ENCODE assay signal across 8 cellular contexts in the genomic region with DNA sequence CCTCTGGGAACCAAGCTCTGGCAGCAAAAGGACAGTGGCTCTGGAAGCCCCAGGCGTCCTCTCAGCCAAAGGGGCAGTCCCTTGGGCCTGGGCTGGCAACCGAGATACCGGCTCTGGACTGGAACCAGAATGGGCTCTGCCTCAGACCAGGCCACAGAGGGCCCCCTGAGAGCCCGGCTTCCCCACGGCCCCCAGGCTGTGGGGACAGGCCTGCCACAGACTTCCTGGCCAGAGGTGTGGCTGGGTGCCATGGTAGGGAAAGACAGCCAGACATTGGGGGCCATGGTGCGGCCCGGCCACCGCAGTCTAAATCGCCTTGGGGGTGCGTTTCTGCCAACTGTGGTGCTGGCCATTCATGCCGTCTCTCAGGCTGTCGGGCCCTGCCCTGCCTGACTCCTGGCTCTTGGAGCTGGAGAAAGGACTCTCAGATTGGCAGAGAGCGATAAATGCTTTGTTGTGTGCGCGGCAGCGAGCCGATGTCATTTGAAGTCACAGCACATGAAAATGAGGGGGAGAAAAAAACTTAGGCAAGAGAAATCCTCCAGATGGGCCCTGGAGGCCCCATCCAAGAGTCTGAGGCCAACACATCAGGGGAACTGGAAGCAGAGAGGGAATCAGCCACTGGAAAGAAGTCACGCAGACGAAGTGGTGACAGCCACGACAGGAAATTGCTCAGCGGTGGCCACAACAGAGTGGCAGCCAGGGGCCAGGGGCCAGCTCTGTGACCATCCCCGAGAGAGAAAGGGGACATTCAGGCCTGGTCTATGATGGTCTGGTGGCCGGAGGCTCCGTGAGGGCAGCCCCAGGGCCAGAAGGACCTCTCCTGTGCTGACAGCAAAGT. TPM values are rescaled to one million over a fixed set of nuclear protein-coding genes. Genes with fewer than 3 reads are reported as not detected.
A peak's percentile ranks its signal among the peaks of the same experiment; 100 is the strongest.
DNase-seq lines count a peak whose midpoint lies in the region; ATAC-seq and TF ChIP-seq lines count a peak whose summit lies in the region.

No MANE protein-coding gene starts in this region.

- TF ChIP-seq CTCF in HL-60 (IDR thresholded peaks at IDR 0.05; ENCODE audit: insufficient read depth, low read length) (no peak), smooth muscle cell (IDR thresholded peaks at IDR 0.05; ENCODE audit: borderline replicate concordance, insufficient read depth, poor library complexity, severe bottlenecking) (no peak)

- peaks cover 66% of the 10 kb centered on the region for H3K4me1 Mint-ChIP-seq in activated naive CD8-positive, alpha-beta T cell treated with anti-CD3 and anti-CD28 coated beads, Interleukin-2, amount 50 U/mL, for 24 hours
- peaks cover 23 to 77% (median 54%) of the 10 kb centered on the region in 4 donors for H3K4me1 Mint-ChIP-seq in naive thymus-derived CD8-positive, alpha-beta T cell

- no peaks in the 10 kb centered on the region for H3K9me3 ChIP-seq in iPS-20b (ENCODE audit: insufficient read depth, low read depth, low read length)
- H3K9me3 ChIP-seq in smooth muscle cell (replicated peaks; ENCODE audit: low read depth): no peaks in the 10 kb centered on the region

- H3K27me3 ChIP-seq in HL-60 (ENCODE audit: insufficient read depth, poor library complexity, severe bottlenecking): no peaks in the 10 kb centered on the region
- H3K27me3 ChIP-seq in iPS-20b (ENCODE audit: insufficient read depth, low read length): no peaks in the 10 kb centered on the region
- no peaks in the 10 kb centered on the region for H3K27me3 ChIP-seq in smooth muscle cell (ENCODE audit: low read depth)

- POLR2A ChIA-PET in naive thymus-derived CD8-positive, alpha-beta T cell (lab: Charles Lee): interaction anchor here (0.5 to 1.8 kb wide), 3 partner anchors 27 to 285 kb away, joined by 3 to 5 read pairs (median 4); a partner anchor contains a TSS

- peak in 1 of 2 experiments; percentile 54 for DNase-seq in HL-60 (ENCODE audit: low read depth in 1 of 2, low spot score in 1 of 2)
- no peak for DNase-seq in activated naive CD8-positive, alpha-beta T cell treated with anti-CD3 and anti-CD28 coated beads, Interleukin-2, amount 50 U/mL, for 24 hours
- DNase-seq in smooth muscle cell (lab: John Stamatoyannopoulos, UW; ENCODE audit: unreplicated experiment): no peak
- DNase-seq in naive thymus-derived CD8-positive, alpha-beta T cell: no peak

- H3K36me3 ChIP-seq in iPS-20b (ENCODE audit: insufficient read depth, low read depth, low read length) (no peaks in the 10 kb centered on the region), smooth muscle cell (ENCODE audit: low read depth) (no peaks in the 10 kb centered on the region)

- ATAC-seq in activated naive CD8-positive, alpha-beta T cell treated with anti-CD3 and anti-CD28 coated beads, Interleukin-2, amount 50 U/mL, for 24 hours: no peak
- no peak for ATAC-seq in naive thymus-derived CD8-positive, alpha-beta T cell
- ATAC-seq in HG03045 (IDR thresholded peaks at IDR 0.05; ENCODE audit: unreplicated experiment) (no peak), HG03095 (IDR thresholded peaks at IDR 0.05; ENCODE audit: unreplicated experiment) (no peak), GM19452 (IDR thresholded peaks at IDR 0.05; ENCODE audit: unreplicated experiment) (no peak)

- H3K27ac ChIP-seq in HL-60 (replicated peaks) (peak overlapping the region; percentile 74), iPS-20b (ENCODE audit: low read length) (peak overlapping the region; percentile 13), smooth muscle cell (ENCODE audit: low read depth) (peak overlapping the region; percentile 95)

- peaks cover 73% of the 10 kb centered on the region for H3K79me2 ChIP-seq in smooth muscle cell (ENCODE audit: low read depth)

- H3K4me2 ChIP-seq in smooth muscle cell: peak overlapping the region; percentile 53

- H2AFZ ChIP-seq in smooth muscle cell (ENCODE audit: low read depth): no peak overlapping the region

- no peaks in the 10 kb centered on the region for H3K27me3 Mint-ChIP-seq in activated naive CD8-positive, alpha-beta T cell treated with anti-CD3 and anti-CD28 coated beads, Interleukin-2, amount 50 U/mL, for 24 hours
- no peaks in the 10 kb centered on the region for H3K27me3 Mint-ChIP-seq in naive thymus-derived CD8-positive, alpha-beta T cell

- H3F3A ChIP-seq in smooth muscle cell (ENCODE audit: low read depth): peaks cover 43% of the 10 kb centered on the region

- peaks cover 2% of the 10 kb centered on the region for H3K36me3 Mint-ChIP-seq in activated naive CD8-positive, alpha-beta T cell treated with anti-CD3 and anti-CD28 coated beads, Interleukin-2, amount 50 U/mL, for 24 hours (ENCODE audit: low read depth)
- peaks cover 0 to 4% (median 0%) of the 10 kb centered on the region in 3 donors for H3K36me3 Mint-ChIP-seq in naive thymus-derived CD8-positive, alpha-beta T cell

- H3K9me3 Mint-ChIP-seq in activated naive CD8-positive, alpha-beta T cell treated with anti-CD3 and anti-CD28 coated beads, Interleukin-2, amount 50 U/mL, for 24 hours: no peaks in the 10 kb centered on the region
- H3K9me3 Mint-ChIP-seq in naive thymus-derived CD8-positive, alpha-beta T cell: no peaks in the 10 kb centered on the region

- H4K20me1 ChIP-seq in smooth muscle cell (ENCODE audit: low read depth): peaks cover 100% of the 10 kb centered on the region

- no peak overlapping the region for H3K4me3 Mint-ChIP-seq in activated naive CD8-positive, alpha-beta T cell treated with anti-CD3 and anti-CD28 coated beads, Interleukin-2, amount 50 U/mL, for 24 hours
- H3K4me3 Mint-ChIP-seq in naive thymus-derived CD8-positive, alpha-beta T cell: peak overlapping the region in 3 of 10 donors; percentile 16 to 20 (median 19)

- 43% methylated on average over 24 of the region's 24 CpGs for WGBS in smooth muscle cell (ENCODE audit: low lambda C conversion rate)

- H3K4me3 ChIP-seq in HL-60 (replicated peaks; ENCODE audit: insufficient read depth, low read length) (no peak overlapping the region), iPS-20b (ENCODE audit: low read length) (no peak overlapping the region), smooth muscle cell (no peak overlapping the region)

- H3K9ac ChIP-seq in iPS-20b (ENCODE audit: low read depth, low read length) (0 out of 2 replicates have a peak overlapping the region, but pooled peaks have one; percentile 67), smooth muscle cell (ENCODE audit: low read depth) (peak overlapping the region; percentile 84)

- peak overlapping the region; percentile 62 for H3K27ac Mint-ChIP-seq in activated naive CD8-positive, alpha-beta T cell treated with anti-CD3 and anti-CD28 coated beads, Interleukin-2, amount 50 U/mL, for 24 hours
- peak overlapping the region in 4 of 10 donors; percentile 16 to 56 (median 34) for H3K27ac Mint-ChIP-seq in naive thymus-derived CD8-positive, alpha-beta T cell

- H3K4me1 ChIP-seq in iPS-20b (ENCODE audit: insufficient read depth, low read length) (peaks cover 35% of the 10 kb centered on the region), smooth muscle cell (ENCODE audit: low read depth) (peaks cover 61% of the 10 kb centered on the region)

RNA-seq across cellular contexts. Expression of a gene that starts 26.5 kb away (rescaled TPM):
- total RNA-seq in smooth muscle cell: 50.1 and 52.9 TPM in 2 replicates
- polyA plus RNA-seq in smooth muscle cell: 120 and 132 TPM in 2 replicates
- total RNA-seq in naive thymus-derived CD8-positive, alpha-beta T cell: 10 to 100 TPM; 38.3 to 38.6 TPM
- 10 to 100 TPM; 11.8 to 20.4 (median 12.3) TPM for polyA plus RNA-seq in naive thymus-derived CD8-positive, alpha-beta T cell

RNA-seq across cellular contexts. Expression of a gene that starts 28.6 kb away (rescaled TPM):
- 3.8 and 14.7 TPM in 2 replicates for total RNA-seq in smooth muscle cell
- 11.4 and 14.8 TPM in 2 replicates for polyA plus RNA-seq in smooth muscle cell
- total RNA-seq in naive thymus-derived CD8-positive, alpha-beta T cell: 10 to 100 TPM in 1 of 2 experiments, 1 to 10 TPM in 1; 7.5 to 10.9 TPM
- 1 to 10 TPM; 1.7 to 2.4 (median 2.1) TPM for polyA plus RNA-seq in naive thymus-derived CD8-positive, alpha-beta T cell

RNA-seq across cellular contexts. Expression of a gene that starts 30.5 kb away (rescaled TPM):
- 2.4 and 3.9 TPM in 2 replicates for total RNA-seq in smooth muscle cell
- polyA plus RNA-seq in smooth muscle cell: 10.9 and 14.6 TPM in 2 replicates
- 10 to 100 TPM; 18.9 to 22.1 TPM for total RNA-seq in naive thymus-derived CD8-positive, alpha-beta T cell
- 1 to 10 TPM; 4.6 to 5.3 (median 4.7) TPM for polyA plus RNA-seq in naive thymus-derived CD8-positive, alpha-beta T cell

RNA-seq across cellular contexts. Expression of a gene that starts 35.2 kb away (rescaled TPM):
- 10.7 and 13.0 TPM in 2 replicates for total RNA-seq in smooth muscle cell
- polyA plus RNA-seq in smooth muscle cell: 8.3 and 26.5 TPM in 2 replicates
- 1 to 10 TPM; 1.4 to 2.3 TPM for total RNA-seq in naive thymus-derived CD8-positive, alpha-beta T cell
- polyA plus RNA-seq in naive thymus-derived CD8-positive, alpha-beta T cell: 1 to 10 TPM; 1.3 to 2.6 (median 1.5) TPM

Comparison
In these comparisons a context has a peak if more than half of its experiments do, and no peak if none do; other contexts are left out.
1. H3K27ac ChIP-seq: peak in every context shown above with its lines; median percentile 95 in smooth muscle cell; 74 in HL-60; 13 in iPS-20b.